ENCODE assay signal across 8 cellular contexts in genomic region chr12:42237853-42238239, GRCh38. TPM values are rescaled to one million over a fixed set of nuclear protein-coding genes. Genes with fewer than 3 reads are reported as not detected.
DNase-seq lines count a peak whose midpoint lies in the region; ATAC-seq and TF ChIP-seq lines count a peak whose summit lies in the region.

No MANE protein-coding gene starts in this region.

- H3K36me3 Mint-ChIP-seq in H9 (ENCODE audit: insufficient read depth in 1 of 3, low read depth in 3 of 3) = no peaks in the 10 kb centered on the region; a peak in 2 of 7 replicates

- no peak overlapping the region for H3K4ac ChIP-seq in H9 (ENCODE audit: low read depth, low read length)

- H3K27me3 Mint-ChIP-seq in H9 (ENCODE audit: low read depth) = peaks cover 92% of the 10 kb centered on the region

- no peak overlapping the region for H3K56ac ChIP-seq in H9 (ENCODE audit: insufficient read length, low read depth, low read length)

- no peak overlapping the region for H2BK5ac ChIP-seq in H9 (ENCODE audit: insufficient read length, low read length)

- H3K4me3 Mint-ChIP-seq in H9 = peak overlapping the region; percentile 66 to 81

- no peak for DNase-seq in H9
- no peak for DNase-seq in PC-3
- no peak for DNase-seq in ovary
- DNase-seq in NAMALWA (ENCODE audit: low spot score) = no peak
- DNase-seq in GM20000 (ENCODE audit: low spot score) = no peak
- DNase-seq in kidney glomerular epithelial cell (lab: John Stamatoyannopoulos, UW) = no peak

- H3K4me3 ChIP-seq in GM12875 (ENCODE audit: low read depth, low read length) (peak overlapping the region; percentile 90), PC-3 (ENCODE audit: low read length) (peak overlapping the region; percentile 95), esophagus (ENCODE audit: low read depth in 1 of 2, low read length in 2 of 2) (peak overlapping the region; percentile 85 to 90), ovary (peak overlapping the region; percentile 64)

- peak; percentile 37 for ATAC-seq in PC-3

- H3K4me1 Mint-ChIP-seq in H9 = peaks cover 22 to 25% of the 10 kb centered on the region in 2 experiments

- H2AK5ac ChIP-seq in H9 (ENCODE audit: insufficient read length, low read length) = no peak overlapping the region

- no peaks in the 10 kb centered on the region for H3K79me1 ChIP-seq in H9 (ENCODE audit: insufficient read depth, low read depth, low read length, poor library complexity, severe bottlenecking)

- no peak overlapping the region for H3K23ac ChIP-seq in H9 (ENCODE audit: insufficient read length, low read depth, low read length)

- H3K36me3 ChIP-seq in PC-3 (ENCODE audit: low read depth, low read length) (peaks cover 3% of the 10 kb centered on the region; the same call in 1 of the 2 replicates), esophagus (ENCODE audit: control insufficient read depth in 2 of 2, insufficient read depth in 2 of 2, low read length in 1 of 2) (no peaks in the 10 kb centered on the region), ovary (no peaks in the 10 kb centered on the region)

- H3K79me2 ChIP-seq in H9 (ENCODE audit: insufficient read depth, low read length) (no peaks in the 10 kb centered on the region), PC-3 (ENCODE audit: low read length) (peaks cover 35% of the 10 kb centered on the region)

- no peak overlapping the region for H3K9ac ChIP-seq in H9 (ENCODE audit: extremely low read depth, insufficient read length, low read length)
- peak overlapping the region; percentile 65 for H3K9ac ChIP-seq in PC-3 (ENCODE audit: low read length)

- no peak overlapping the region for H2BK20ac ChIP-seq in H9 (ENCODE audit: low read depth, low read length, poor library complexity, severe bottlenecking)

- H4K5ac ChIP-seq in H9 (ENCODE audit: insufficient read length, low read depth, low read length) = no peak overlapping the region

- no peak overlapping the region for H3K14ac ChIP-seq in H9 (ENCODE audit: insufficient read depth, low read length)

- H3K27me3 ChIP-seq in H9 (ENCODE audit: insufficient read depth, low read length) (peaks cover 55% of the 10 kb centered on the region), PC-3 (ENCODE audit: low read length) (no peaks in the 10 kb centered on the region), esophagus (ENCODE audit: control insufficient read depth in 1 of 2, insufficient read depth in 2 of 2, low read length in 2 of 2) (no peaks in the 10 kb centered on the region), ovary (no peaks in the 10 kb centered on the region)

- H3K9me2 ChIP-seq in PC-3 (replicated peaks; ENCODE audit: low read length) = no peaks in the 10 kb centered on the region

- WGBS in H9 (ENCODE audit: extremely low coverage, insufficient read length, low lambda C conversion rate) = no CpG with 5 or more reads among the region's 54 CpGs
- WGBS in esophagus, 2 donors = 0% methylated on average over 15 to 54 of the region's 54 CpGs
- 0% methylated on average over 25 to 54 of the region's 54 CpGs for WGBS in ovary, 3 donors

- CTCF ChIA-PET in PC-3 (lab: Charles Lee) = no interaction called here

- no peak overlapping the region for H3T11ph ChIP-seq in H9 (ENCODE audit: low read length)

- no peak overlapping the region for H2BK120ac ChIP-seq in H9 (ENCODE audit: low read depth, low read length, poor library complexity, severe bottlenecking)

- H3K9me3 Mint-ChIP-seq in H9 = peaks cover 0 to 7% of the 10 kb centered on the region in 2 experiments; a peak in 3 of 5 replicates

- peaks cover 10% of the 10 kb centered on the region for H3K23me2 ChIP-seq in H9 (ENCODE audit: insufficient read length, low read depth, low read length, poor library complexity, severe bottlenecking)

- no peak overlapping the region for H3K18ac ChIP-seq in H9 (ENCODE audit: insufficient read length, low read depth, low read length)

- no peaks in the 10 kb centered on the region for H4K20me1 ChIP-seq in H9 (ENCODE audit: control insufficient read depth, insufficient read depth, insufficient read length)
- no peaks in the 10 kb centered on the region for H4K20me1 ChIP-seq in PC-3 (ENCODE audit: low read length)

- H4K8ac ChIP-seq in H9 (replicated peaks; ENCODE audit: insufficient read length, low read depth, low read length) = no peak overlapping the region

- TF ChIP-seq CTCF in GM12875 (IDR thresholded peaks at IDR 0.05; ENCODE audit: borderline replicate concordance, insufficient read depth, low read depth, low read length) (no peak), H9 (conservative IDR thresholded peaks at IDR 0.05) (no peak), PC-3 (conservative IDR thresholded peaks at IDR 0.05; ENCODE audit: low read depth, low read length) (no peak), ovary (IDR thresholded peaks at IDR 0.05) (no peak), GM20000 (IDR thresholded peaks at IDR 0.05; ENCODE audit: extremely low read depth, missing control alignments) (no peak)

- H2BK15ac ChIP-seq in H9 (ENCODE audit: low read depth, low read length) = no peak overlapping the region

- no peaks in the 10 kb centered on the region for H3K4me1 ChIP-seq in H9 (ENCODE audit: insufficient read depth, low read length)
- H3K4me1 ChIP-seq in PC-3 (ENCODE audit: insufficient read depth, low read length) = peaks cover 19% of the 10 kb centered on the region
- peaks cover 0 to 2% of the 10 kb centered on the region in 2 donors for H3K4me1 ChIP-seq in esophagus (ENCODE audit: control insufficient read depth in 2 of 2, insufficient read depth in 2 of 2, low read length in 1 of 2)
- peaks cover 5% of the 10 kb centered on the region for H3K4me1 ChIP-seq in ovary (ENCODE audit: insufficient read depth)

- TF ChIP-seq EP300 in ovary (IDR thresholded peaks at IDR 0.05) = no peak

- H2AFZ ChIP-seq in H9 (ENCODE audit: low read length) (no peak overlapping the region), PC-3 (ENCODE audit: low read length) (peak overlapping the region; percentile 63; the same call in 1 of the 2 replicates)

- no peaks in the 10 kb centered on the region for H3F3A ChIP-seq in PC-3 (ENCODE audit: low read length, unreplicated experiment)

- H3K4me2 ChIP-seq in H9 (ENCODE audit: insufficient read depth, insufficient read length, low read length) = peak overlapping the region; percentile 53
- H3K4me2 ChIP-seq in PC-3 (ENCODE audit: low read length) = 0 out of 2 replicates have a peak overlapping the region, but pooled peaks have one; percentile 43

- no peak overlapping the region for H2BK12ac ChIP-seq in H9 (ENCODE audit: insufficient read length, low read depth, low read length)

- POLR2A ChIA-PET in PC-3 (lab: Charles Lee; ENCODE audit: unreplicated experiment) = interaction anchor here (0.7 kb wide), 1 partner anchor 80 kb away, joined by 13 read pairs; no protein-coding TSS in a partner anchor

- H3K27ac ChIP-seq in H9 (ENCODE audit: insufficient read length, low read depth, low read length) (no peak overlapping the region), PC-3 (ENCODE audit: low read length) (no peak overlapping the region), esophagus (ENCODE audit: low read depth in 2 of 2, low read length in 1 of 2) (peak overlapping the region; percentile 91 to 94), ovary (peak overlapping the region; percentile 90 to 91)

- H4K91ac ChIP-seq in H9 (ENCODE audit: insufficient read length, low read depth, low read length) = no peak overlapping the region

- H3K9me3 ChIP-seq in H9 (ENCODE audit: control insufficient read depth, low read depth, low read length) (no peaks in the 10 kb centered on the region), PC-3 (ENCODE audit: low read length) (no peaks in the 10 kb centered on the region), esophagus (ENCODE audit: control insufficient read depth in 2 of 2, insufficient read depth in 1 of 2, low read depth in 1 of 2, low read length in 1 of 2) (no peaks in the 10 kb centered on the region), ovary (no peaks in the 10 kb centered on the region)

- TF ChIP-seq POLR2A in ovary (IDR thresholded peaks at IDR 0.05) = no peak

- no TSS peak for BruUV-seq in PC-3 (replicated peaks; lab: Mats Ljungman, UMichigan)

- no peak overlapping the region for H3K27ac Mint-ChIP-seq in H9

- intact Hi-C loops in PC-3 (cut with micrococcal nuclease) = loop anchor here (5.0 kb wide), 2 partner anchors 89 to 96 kb away; partner anchors contain the start of genes GXYLT1, PPHLN1 and ZCRB1
- intact Hi-C loops in ovary (cut with DNase I) = loop anchor here in 2 of 4 donors (10.0 kb wide), 1 partner anchor 87 kb away; the partner anchor contains the start of genes PPHLN1 (in 2 of the 2) and ZCRB1 (in 2 of the 2)

RNA-seq across cellular contexts. Expression of gene YAF2, which starts 0.2 kb away (rescaled TPM):
- total RNA-seq in H9 (2021) (1.9 and 2.7 TPM in 2 replicates), PC-3 (2014; rRNA removed) (6.8 and 7.5 TPM in 2 replicates), ovary (10 to 100 TPM; 30.9 to 47.7 (median 38.3) TPM)
- polyA plus RNA-seq in esophagus (1 to 10 TPM; 5.3 to 7.4 TPM), ovary (10 to 100 TPM; 14.3 to 17.1 TPM)

Comparison
In these comparisons a context has a peak if more than half of its experiments do, and no peak if none do; other contexts are left out.
1. H3K27ac ChIP-seq: peak in esophagus (2 of 2) and ovary (2 of 2); none in H9 (single experiment) and PC-3 (single experiment).
2. Peak in every context shown above with its lines, with median percentiles within 50 percentile points of each other: H3K4me3 ChIP-seq.